ENCODE assay signal across 19 cellular contexts in genomic region chr4:175540732-175541131, GRCh38.
"Had no signal": no experiment of that assay in that cellular context is flagged by ENCODE, and none has a peak within 500 bp of the region (broad histone marks: within the 10 kb centered on the region; RNA-seq: fewer than 3 reads in every experiment).

No MANE protein-coding gene starts in this region.

- H2AFZ ChIP-seq: parathyroid adenoma had no signal

- H3K4me3 Mint-ChIP-seq: natural killer cell treated with Interleukin-12 subunit alpha and Interleukin-12 subunit beta and Interleukin-15 and Interleukin-18, amount 100 ng/mL, for 72 hours; type B pancreatic cell had no signal

- H3K27me3 ChIP-seq: colonic mucosa, esophagus squamous epithelium, gastroesophageal sphincter, right atrium auricular region had no signal

- H3K9ac ChIP-seq: parathyroid adenoma had no signal

- H3K9me3 ChIP-seq: colonic mucosa, esophagus squamous epithelium had no signal

- H3K27ac ChIP-seq: colonic mucosa, esophagus squamous epithelium, gastroesophageal sphincter, left ventricle myocardium inferior, parathyroid adenoma, right atrium auricular region had no signal

- H3K4me3 ChIP-seq: colonic mucosa, esophagus squamous epithelium, gastroesophageal sphincter, left ventricle myocardium inferior, lung, right atrium auricular region had no signal

- H3K36me3 Mint-ChIP-seq: natural killer cell treated with Interleukin-12 subunit alpha and Interleukin-12 subunit beta and Interleukin-15 and Interleukin-18, amount 100 ng/mL, for 72 hours; type B pancreatic cell had no signal

- H3K79me2 ChIP-seq: parathyroid adenoma had no signal

- ATAC-seq: gastroesophageal sphincter; natural killer cell treated with Interleukin-12 subunit alpha and Interleukin-12 subunit beta and Interleukin-15 and Interleukin-18, amount 100 ng/mL, for 72 hours had no signal

- H3K36me3 ChIP-seq: colonic mucosa, esophagus squamous epithelium, gastroesophageal sphincter, left ventricle myocardium inferior, right atrium auricular region had no signal

- DNase-seq: colonic mucosa; dermis blood vessel endothelial cell; esophagus squamous epithelium; foreskin fibroblast; glutamatergic neuron; islet precursor cell; left ventricle myocardium inferior; mesenchymal stem cell; midbrain; small intestine; stimulated activated CD4-positive, alpha-beta T cell treated with anti-CD3 and anti-CD28 coated beads, Interleukin-12 subunit alpha, Interleukin-12 subunit beta, amount 100 ng/mL, for 4 hours; stimulated activated naive CD4-positive, alpha-beta T cell treated with Interleukin-2 at 50 U/mL for 16 hours had no signal

- H3K27me3 Mint-ChIP-seq: natural killer cell treated with Interleukin-12 subunit alpha and Interleukin-12 subunit beta and Interleukin-15 and Interleukin-18, amount 100 ng/mL, for 72 hours; type B pancreatic cell had no signal

- H3K27ac Mint-ChIP-seq: natural killer cell treated with Interleukin-12 subunit alpha and Interleukin-12 subunit beta and Interleukin-15 and Interleukin-18, amount 100 ng/mL, for 72 hours; type B pancreatic cell had no signal

- H3K4me1 ChIP-seq: colonic mucosa, esophagus squamous epithelium, left ventricle myocardium inferior, parathyroid adenoma, right atrium auricular region had no signal

- H3K9me3 Mint-ChIP-seq: type B pancreatic cell had no signal

- FAIRE-seq: small intestine, urothelium cell line had no signal
